In genomic region chr1:24418898-24419628, GRCh38 we compare ENCODE assay signal across 8 cellular contexts. TPM values are rescaled to one million over a fixed set of nuclear protein-coding genes. Genes with fewer than 3 reads are reported as not detected.
DNase-seq lines count a peak whose midpoint lies in the region; ATAC-seq and TF ChIP-seq lines count a peak whose summit lies in the region.

No MANE protein-coding gene starts in this region.

- TF ChIP-seq CTCF in astrocyte of the cerebellum (IDR thresholded peaks at IDR 0.05; ENCODE audit: low read depth, low read length, missing control alignments) (no peak), mucosa of descending colon (IDR thresholded peaks at IDR 0.05) (no peak)

- H3K4me1 Mint-ChIP-seq in CD8-positive, alpha-beta memory T cell = peaks cover 50 to 85% (median 80%) of the 10 kb centered on the region in 3 donors

- H3K27me3 Mint-ChIP-seq in CD8-positive, alpha-beta memory T cell = no peaks in the 10 kb centered on the region

- H3K27ac Mint-ChIP-seq in CD8-positive, alpha-beta memory T cell = peak overlapping the region in 2 of 8 donors; percentile 63 to 79

- H3K4me3 ChIP-seq in CD8-positive, alpha-beta memory T cell (ENCODE audit: low read length) = no peak overlapping the region
- no peak overlapping the region for H3K4me3 ChIP-seq in astrocyte of the cerebellum (ENCODE audit: low read depth, low read length)
- H3K4me3 ChIP-seq in mucosa of descending colon = no peak overlapping the region

- peak overlapping the region in 3 of 7 donors; percentile 6 to 29 (median 25) for H3K4me3 Mint-ChIP-seq in CD8-positive, alpha-beta memory T cell

- intact Hi-C loops in mucosa of descending colon (cut with DNase I, micrococcal nuclease) = no loop called here

- peaks cover 39% of the 10 kb centered on the region for H3K4me1 ChIP-seq in CD8-positive, alpha-beta memory T cell (ENCODE audit: insufficient read depth, low read length)
- H3K4me1 ChIP-seq in mucosa of descending colon (ENCODE audit: low read depth) = peaks cover 39% of the 10 kb centered on the region

- POLR2A ChIA-PET in CD8-positive, alpha-beta memory T cell (lab: Charles Lee) = interaction anchor here (0.7 to 1.0 kb wide), 2 partner anchors 19 to 174 kb away, joined by 3 read pairs; no protein-coding TSS in a partner anchor

- CTCF ChIA-PET in CD8-positive, alpha-beta memory T cell (lab: Charles Lee) = interaction anchor here (0.7 to 1.3 kb wide), 4 partner anchors 11 to 220 kb away, joined by 3 to 5 read pairs (median 3); no protein-coding TSS in a partner anchor

- no peaks in the 10 kb centered on the region for H3K9me3 Mint-ChIP-seq in CD8-positive, alpha-beta memory T cell

- H3K9me3 ChIP-seq in CD8-positive, alpha-beta memory T cell (ENCODE audit: low read length) = no peaks in the 10 kb centered on the region
- H3K9me3 ChIP-seq in mucosa of descending colon = no peaks in the 10 kb centered on the region

- H3K36me3 Mint-ChIP-seq in CD8-positive, alpha-beta memory T cell = peaks cover 7 to 67% (median 16%) of the 10 kb centered on the region in 3 donors

- ATAC-seq in mucosa of descending colon (peak; percentile 47), GM19455 (IDR thresholded peaks at IDR 0.05; ENCODE audit: unreplicated experiment) (no peak), HG03175 (IDR thresholded peaks at IDR 0.05; ENCODE audit: unreplicated experiment) (no peak)

- H3K27ac ChIP-seq in CD8-positive, alpha-beta memory T cell (ENCODE audit: low read depth, low read length) = peak overlapping the region; percentile 43

- H3K36me3 ChIP-seq in CD8-positive, alpha-beta memory T cell (ENCODE audit: insufficient read depth, low read length) = peaks cover 14% of the 10 kb centered on the region
- no peaks in the 10 kb centered on the region for H3K36me3 ChIP-seq in mucosa of descending colon (ENCODE audit: low read depth)

- peak in 1 of 5 donors; percentile 42 for DNase-seq in CD8-positive, alpha-beta memory T cell
- DNase-seq in NCI-H1105 treated with DMSO at 0.1 percent for 48 hours (lab: John Stamatoyannopoulos, UW) (peak; percentile 65), astrocyte of the cerebellum (ENCODE audit: low read depth) (peak; percentile 60), mucosa of descending colon (peak; percentile 78 to 82 (median 78))
- no peak for DNase-seq in activated CD4-positive, alpha-beta T cell treated with anti-CD3 and anti-CD28 coated beads, Interleukin-2, amount 50 U/mL, for 48 hours
- DNase-seq in central memory CD4-positive, alpha-beta T cell = no peak

- H3K27me3 ChIP-seq in CD8-positive, alpha-beta memory T cell (ENCODE audit: insufficient read depth, low read length, poor library complexity, severe bottlenecking) = no peaks in the 10 kb centered on the region

- in situ Hi-C loops in astrocyte of the cerebellum (cut with HindIII; ENCODE audit: low sequenced_read_pairs) = no loop called here

RNA-seq across cellular contexts. Expression of gene NIPAL3, which starts 3.5 kb away (rescaled TPM):
- total RNA-seq in CD8-positive, alpha-beta memory T cell = 10 to 100 TPM; 31.3 to 33.2 TPM
- 55.5 TPM for polyA plus RNA-seq in CD8-positive, alpha-beta memory T cell
- 10 to 100 TPM; 38.3 to 52.5 (median 40.7) TPM for total RNA-seq in mucosa of descending colon

RNA-seq across cellular contexts. Expression of gene STPG1, which starts 5.5 kb away (rescaled TPM):
- total RNA-seq in CD8-positive, alpha-beta memory T cell = 1 to 10 TPM; 5.1 to 5.6 TPM
- 4.9 TPM for polyA plus RNA-seq in CD8-positive, alpha-beta memory T cell
- 10 to 100 TPM; 15.9 to 25.4 (median 17.9) TPM for total RNA-seq in mucosa of descending colon

Comparison
In these comparisons a context has a peak if more than half of its experiments do, and no peak if none do; other contexts are left out.
1. DNase-seq: peak in NCI-H1105 treated with DMSO at 0.1 percent for 48 hours (single experiment), astrocyte of the cerebellum (single experiment) and mucosa of descending colon (3 of 3); none in activated CD4-positive, alpha-beta T cell treated with anti-CD3 and anti-CD28 coated beads, Interleukin-2, amount 50 U/mL, for 48 hours (0 of 2) and central memory CD4-positive, alpha-beta T cell (single experiment).